ENCODE assay signal across 9 cellular contexts in genomic region chr3:187044206-187044605, GRCh38.
DNase-seq lines count a peak whose midpoint lies in the region; ATAC-seq and TF ChIP-seq lines count a peak whose summit lies in the region.
"Had no signal": no experiment of that assay in that cellular context is flagged by ENCODE, and none has a peak within 500 bp of the region (broad histone marks: within the 10 kb centered on the region; RNA-seq: fewer than 3 reads in every experiment).

No MANE protein-coding gene starts in this region.

- TF ChIP-seq CTCF in thyroid gland (IDR thresholded peaks at IDR 0.05), result no peak

- intact Hi-C loops in thyroid gland (cut with DNase I), result no loop called here

- H3K9me3 ChIP-seq in thyroid gland (no peaks in the 10 kb centered on the region), trophoblast cell (ENCODE audit: insufficient read depth, low read depth, low read length) (peaks cover 2% of the 10 kb centered on the region)

- H3K4ac ChIP-seq in trophoblast cell (ENCODE audit: low read depth, low read length), result no peak overlapping the region

- H3K79me2 ChIP-seq in trophoblast cell (ENCODE audit: control insufficient read depth, insufficient read depth, low read length, poor library complexity), result no peaks in the 10 kb centered on the region

- H3K36me3 ChIP-seq in thyroid gland (peaks cover 9 to 13% of the 10 kb centered on the region in 2 donors), trophoblast cell (ENCODE audit: control insufficient read depth in 1 of 2, insufficient read depth in 2 of 2, low read length in 2 of 2) (no peaks in the 10 kb centered on the region)

- no peaks in the 10 kb centered on the region for H3K27me3 Mint-ChIP-seq in activated naive CD8-positive, alpha-beta T cell treated with anti-CD3 and anti-CD28 coated beads for 36 hours

- H3K4me3 Mint-ChIP-seq in activated naive CD8-positive, alpha-beta T cell treated with anti-CD3 and anti-CD28 coated beads for 36 hours, result peak overlapping the region; percentile 58

- H2BK12ac ChIP-seq in trophoblast cell (ENCODE audit: low read length), result no peak overlapping the region

- H2BK5ac ChIP-seq in trophoblast cell (ENCODE audit: low read depth, low read length, poor library complexity), result no peak overlapping the region

- ATAC-seq in GM19452 (IDR thresholded peaks at IDR 0.05; ENCODE audit: unreplicated experiment) (peak; percentile 54), HG03457 (IDR thresholded peaks at IDR 0.05; ENCODE audit: unreplicated experiment) (peak; percentile 48), left lobe of liver (no peak)

- H3K4me1 Mint-ChIP-seq in activated naive CD8-positive, alpha-beta T cell treated with anti-CD3 and anti-CD28 coated beads for 36 hours, result peaks cover 87% of the 10 kb centered on the region

- no peak overlapping the region for H4K12ac ChIP-seq in trophoblast cell (ENCODE audit: low read depth, low read length)

- H2BK120ac ChIP-seq in trophoblast cell (ENCODE audit: insufficient read depth, low read length, poor library complexity), result no peak overlapping the region

- no peaks in the 10 kb centered on the region for H3K79me1 ChIP-seq in trophoblast cell (ENCODE audit: low read length)

- WGBS in thyroid gland, 2 donors, result 75 to 83% methylated on average over 3 of the region's 3 CpGs
- no CpG with 5 or more reads among the region's 3 CpGs for WGBS in trophoblast cell (ENCODE audit: extremely low coverage, insufficient coverage, insufficient read length)

- H3K27me3 ChIP-seq in thyroid gland, result no peaks in the 10 kb centered on the region
- no peaks in the 10 kb centered on the region for H3K27me3 ChIP-seq in trophoblast cell (ENCODE audit: insufficient read depth, low read length)

- H3K4me1 ChIP-seq in thyroid gland (peaks cover 14 to 36% of the 10 kb centered on the region in 2 donors), trophoblast cell (ENCODE audit: control insufficient read depth in 1 of 2, insufficient read depth in 2 of 2, low read length in 2 of 2) (peaks cover 0 to 2% of the 10 kb centered on the region in 2 experiments)

- H3K18ac ChIP-seq in trophoblast cell (ENCODE audit: low read length), result no peak overlapping the region

- H3K23ac ChIP-seq in trophoblast cell (ENCODE audit: low read length), result no peak overlapping the region

- no peak overlapping the region for H2AFZ ChIP-seq in trophoblast cell (ENCODE audit: insufficient read depth, low read length, poor library complexity)

- H3K4me3 ChIP-seq in thyroid gland (replicated peaks in 1 of 3) (no peak overlapping the region), trophoblast cell (ENCODE audit: low read depth, low read length) (no peak overlapping the region)
- H3K4me3 ChIP-seq: skin epidermis had no signal

- no peak overlapping the region for H4K91ac ChIP-seq in trophoblast cell (ENCODE audit: low read depth, low read length)

- DNase-seq in Daoy (ENCODE audit: low read depth) (peak; percentile 17), thyroid gland (no peak), EL (no peak), left lobe of liver (ENCODE audit: low spot score) (no peak), trophoblast cell (no peak)
- no peak for DNase-seq in activated naive CD8-positive, alpha-beta T cell treated with anti-CD3 and anti-CD28 coated beads for 36 hours

- peaks cover 95% of the 10 kb centered on the region for H3K36me3 Mint-ChIP-seq in activated naive CD8-positive, alpha-beta T cell treated with anti-CD3 and anti-CD28 coated beads for 36 hours

- TF ChIP-seq POLR2A in thyroid gland (IDR thresholded peaks at IDR 0.05), result no peak

- peak overlapping the region; percentile 87 for H3K27ac Mint-ChIP-seq in activated naive CD8-positive, alpha-beta T cell treated with anti-CD3 and anti-CD28 coated beads for 36 hours

- H4K8ac ChIP-seq in trophoblast cell (ENCODE audit: low read depth, low read length), result no peak overlapping the region

- H3K9me3 Mint-ChIP-seq in activated naive CD8-positive, alpha-beta T cell treated with anti-CD3 and anti-CD28 coated beads for 36 hours, result peaks cover 19% of the 10 kb centered on the region

- H3K4me2 ChIP-seq in trophoblast cell (ENCODE audit: low read length), result no peak overlapping the region

- H3K9ac ChIP-seq in trophoblast cell (ENCODE audit: low read length), result no peak overlapping the region

- no peak overlapping the region for H2AK5ac ChIP-seq in trophoblast cell (ENCODE audit: low read length)

- H3K27ac ChIP-seq in thyroid gland (peak overlapping the region; percentile 32 to 48 (median 32)), trophoblast cell (ENCODE audit: low read depth, low read length) (no peak overlapping the region)

- no peak overlapping the region for H3K14ac ChIP-seq in trophoblast cell (ENCODE audit: low read length)
